Comparison of ENCODE assay signal across 16 cellular contexts in genomic region chr1:173356211-173356762, GRCh38.
DNase-seq lines count a peak whose midpoint lies in the region; ATAC-seq and TF ChIP-seq lines count a peak whose summit lies in the region.
"Had no signal": no experiment of that assay in that cellular context is flagged by ENCODE, and none has a peak within 500 bp of the region (broad histone marks: within the 10 kb centered on the region; RNA-seq: fewer than 3 reads in every experiment).

No MANE protein-coding gene starts in this region.

- H3K4me3 ChIP-seq in GM08714 (ENCODE audit: low read length) (peak overlapping the region; percentile 60; the same call in 1 of the 2 replicates), fibroblast of villous mesenchyme (ENCODE audit: low read depth, low read length) (no peak overlapping the region)
- H3K4me3 ChIP-seq: lower lobe of right lung, skin epidermis had no signal

- ATAC-seq in GM21619 (IDR thresholded peaks at IDR 0.05; ENCODE audit: unreplicated experiment), result peak; percentile 44
- ATAC-seq in HG03575 (IDR thresholded peaks at IDR 0.05; ENCODE audit: extremely low read depth, insufficient number of reproducible peaks, low FRiP score, unreplicated experiment), result peak; percentile 40
- ATAC-seq: lower lobe of right lung had no signal

- TF ChIP-seq CTCF in fibroblast of villous mesenchyme (IDR thresholded peaks at IDR 0.05; ENCODE audit: insufficient read depth, low read depth, low read length), result no peak

- peak; percentile 6 for DNase-seq in fibroblast of villous mesenchyme (ENCODE audit: low read depth)
- no peak for DNase-seq in Kasumi-1 (lab: John Stamatoyannopoulos, UW)
- DNase-seq in stimulated activated CD4-positive, alpha-beta T cell treated with anti-CD3 and anti-CD28 coated beads, Interleukin-4, amount 100 ng/mL, for 4 hours, result no peak
- no peak for DNase-seq in SK-N-DZ (ENCODE audit: low spot score)
- DNase-seq in kidney glomerular epithelial cell (lab: John Stamatoyannopoulos, UW), result no peak
- DNase-seq: activated CD4-positive, CD25-positive, alpha-beta regulatory T cell treated with anti-CD3 and anti-CD28 coated beads, Interleukin-2, amount 50 U/mL, for 72 hours; AML-193; erythroblast; hypothalamus; lower lobe of right lung; NCI-H2107; SW 1271 had no signal
